9 cellular contexts compared by ENCODE assay signal in the genomic region with DNA sequence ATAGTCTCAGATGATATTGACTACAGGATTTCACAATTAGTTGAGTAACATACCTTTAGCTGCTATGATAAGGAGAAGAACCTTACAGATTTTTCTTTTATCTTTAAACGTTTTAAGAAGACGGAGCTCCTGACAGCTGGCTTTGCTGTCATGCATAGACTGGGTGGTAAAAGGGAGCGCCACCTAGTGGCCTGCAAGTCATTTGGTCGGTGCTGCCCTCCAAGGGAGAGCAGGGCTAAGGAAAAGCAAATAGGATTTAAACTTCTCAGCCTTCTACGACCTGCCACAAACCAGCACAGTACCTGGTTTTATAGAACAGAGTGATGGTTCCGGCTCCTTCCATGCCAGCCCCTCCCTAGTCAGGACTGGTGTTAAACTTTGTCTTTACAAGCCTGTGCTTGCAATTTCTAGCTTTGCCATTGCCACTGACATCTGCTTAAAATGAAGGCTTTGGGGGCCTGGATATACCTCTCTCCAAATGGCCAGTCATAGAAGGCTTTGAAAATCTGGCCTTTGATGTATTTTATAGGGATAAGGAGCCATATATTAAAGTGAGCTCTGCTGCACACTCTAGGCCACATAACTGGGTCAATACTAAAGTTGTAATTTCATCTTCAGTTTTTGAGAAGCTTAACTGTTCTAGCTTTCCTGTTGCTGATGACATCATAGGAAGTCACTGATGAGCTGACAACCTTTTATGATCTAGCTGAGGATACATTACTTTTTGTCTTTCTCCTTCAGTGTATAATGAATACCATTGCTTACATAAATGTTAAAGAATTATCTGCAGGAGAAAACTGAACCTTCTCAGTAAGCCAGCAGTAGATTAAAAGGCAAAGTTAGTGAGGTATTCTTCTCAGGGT. TPM values are rescaled to one million over a fixed set of nuclear protein-coding genes. Genes with fewer than 3 reads are reported as not detected.
A peak's percentile ranks its signal among the peaks of the same experiment; 100 is the strongest.
DNase-seq lines count a peak whose midpoint lies in the region; ATAC-seq and TF ChIP-seq lines count a peak whose summit lies in the region.
"Had no signal": no experiment of that assay in that cellular context is flagged by ENCODE, and none has a peak within 500 bp of the region (broad histone marks: within the 10 kb centered on the region; RNA-seq: fewer than 3 reads in every experiment).

No MANE protein-coding gene starts in this region.

- H3K27me3 Mint-ChIP-seq in Calu3 (ENCODE audit: unreplicated experiment) = no peaks in the 10 kb centered on the region
- peaks cover 15% of the 10 kb centered on the region for H3K27me3 Mint-ChIP-seq in activated CD8-positive, alpha-beta memory T cell treated with anti-CD3 and anti-CD28 coated beads, Interleukin-2, amount 10 ng/mL, durations not matched to agents 7 days and 5 days
- H3K27me3 Mint-ChIP-seq in natural killer cell (ENCODE audit: low read depth in 2 of 2) = peaks cover 14 to 24% of the 10 kb centered on the region in 2 donors

- no peak for TF ChIP-seq POLR2A in esophagus squamous epithelium (IDR thresholded peaks at IDR 0.05)

- no peak overlapping the region for H3K4me3 Mint-ChIP-seq in Calu3 (ENCODE audit: low read depth, unreplicated experiment)
- H3K4me3 Mint-ChIP-seq in activated CD8-positive, alpha-beta memory T cell treated with anti-CD3 and anti-CD28 coated beads, Interleukin-2, amount 10 ng/mL, durations not matched to agents 7 days and 5 days = no peak overlapping the region
- no peak overlapping the region for H3K4me3 Mint-ChIP-seq in natural killer cell

- H3K27ac Mint-ChIP-seq in Calu3 (ENCODE audit: unreplicated experiment) (no peak overlapping the region), natural killer cell (no peak overlapping the region)
- no peak overlapping the region for H3K27ac Mint-ChIP-seq in activated CD8-positive, alpha-beta memory T cell treated with anti-CD3 and anti-CD28 coated beads, Interleukin-2, amount 10 ng/mL, durations not matched to agents 7 days and 5 days

- 6 to 9% methylated on average over 6 of the region's 6 CpGs for WGBS in esophagus squamous epithelium, 2 donors

- peaks cover 12% of the 10 kb centered on the region for H3K4me1 Mint-ChIP-seq in Calu3 (ENCODE audit: low read depth, unreplicated experiment)
- H3K4me1 Mint-ChIP-seq in activated CD8-positive, alpha-beta memory T cell treated with anti-CD3 and anti-CD28 coated beads, Interleukin-2, amount 10 ng/mL, durations not matched to agents 7 days and 5 days = no peaks in the 10 kb centered on the region
- no peaks in the 10 kb centered on the region for H3K4me1 Mint-ChIP-seq in natural killer cell

- H3K9me3 ChIP-seq in esophagus squamous epithelium = no peaks in the 10 kb centered on the region
- H3K9me3 ChIP-seq in thoracic aorta = no peaks in the 10 kb centered on the region

- H3K27ac ChIP-seq in esophagus squamous epithelium = peak overlapping the region; percentile 5 to 50 (median 36)
- no peak overlapping the region for H3K27ac ChIP-seq in thoracic aorta

- intact Hi-C loops in Calu3 (cut with micrococcal nuclease; ENCODE audit: unreplicated experiment) = loop anchor here (1.0 to 5.0 kb wide), 2 partner anchors 51 to 188 kb away; no protein-coding TSS in a partner anchor
- intact Hi-C loops in esophagus squamous epithelium (cut with DNase I) = no loop called here
- intact Hi-C loops in natural killer cell (cut with micrococcal nuclease) = no loop called here

- H3K27me3 ChIP-seq in esophagus squamous epithelium = no peaks in the 10 kb centered on the region
- no peaks in the 10 kb centered on the region for H3K27me3 ChIP-seq in thoracic aorta (replicated peaks; ENCODE audit: insufficient read depth)

- H3K36me3 ChIP-seq in esophagus squamous epithelium = no peaks in the 10 kb centered on the region
- no peaks in the 10 kb centered on the region for H3K36me3 ChIP-seq in thoracic aorta

- TF ChIP-seq CTCF in Calu3 (IDR thresholded peaks at IDR 0.05; ENCODE audit: unreplicated experiment) (peak; percentile 61), esophagus squamous epithelium (IDR thresholded peaks at IDR 0.05) (peak in 5 of 6 experiments; percentile 69 to 84 (median 83)), natural killer cell (IDR thresholded peaks at IDR 0.05) (peak; percentile 29), thoracic aorta (IDR thresholded peaks at IDR 0.05) (peak; percentile 86)

- H3K4me1 ChIP-seq in esophagus squamous epithelium (peaks cover 0 to 65% (median 21%) of the 10 kb centered on the region in 3 donors), thoracic aorta (ENCODE audit: control insufficient read depth in 1 of 2, low read depth in 2 of 2) (peaks cover 5 to 55% of the 10 kb centered on the region in 2 donors)

- CTCF ChIA-PET in Calu3 (lab: Charles Lee) = interaction anchor here (1.1 to 1.3 kb wide), 2 partner anchors 188 to 357 kb away, joined by 4 to 17 read pairs; no protein-coding TSS in a partner anchor
- CTCF ChIA-PET in activated CD8-positive, alpha-beta memory T cell treated with anti-CD3 and anti-CD28 coated beads, Interleukin-2, amount 10 ng/mL, durations not matched to agents 7 days and 5 days (lab: Charles Lee) = interaction anchor here (0.8 to 3.1 kb wide), 10 partner anchors 9 to 732 kb away, joined by 3 to 24 read pairs (median 3); no protein-coding TSS in a partner anchor

- H3K36me3 Mint-ChIP-seq in Calu3 (ENCODE audit: insufficient read depth, unreplicated experiment) (peaks cover 4% of the 10 kb centered on the region), natural killer cell (no peaks in the 10 kb centered on the region)
- no peaks in the 10 kb centered on the region for H3K36me3 Mint-ChIP-seq in activated CD8-positive, alpha-beta memory T cell treated with anti-CD3 and anti-CD28 coated beads, Interleukin-2, amount 10 ng/mL, durations not matched to agents 7 days and 5 days

- ATAC-seq in GM19455 (IDR thresholded peaks at IDR 0.05; ENCODE audit: unreplicated experiment) (peak; percentile 95), HG03457 (IDR thresholded peaks at IDR 0.05; ENCODE audit: unreplicated experiment) (peak; percentile 94), natural killer cell (peak in 1 of 3 donors; percentile 55), thoracic aorta (ENCODE audit: insufficient number of reproducible peaks, low FRiP score, low read depth) (no peak)
- peak; percentile 74 for ATAC-seq in activated CD8-positive, alpha-beta memory T cell treated with anti-CD3 and anti-CD28 coated beads, Interleukin-2, amount 10 ng/mL, durations not matched to agents 7 days and 5 days

- H3K4me3 ChIP-seq in esophagus squamous epithelium (no peak overlapping the region), thoracic aorta (no peak overlapping the region)

- DNase-seq in Calu3 (peak; percentile 66), NCI-H774 (lab: John Stamatoyannopoulos, UW) (peak; percentile 75), esophagus squamous epithelium (lab: John Stamatoyannopoulos, UW) (no peak), natural killer cell (no peak), thoracic aorta (ENCODE audit: low spot score) (no peak)
- DNase-seq in activated CD8-positive, alpha-beta memory T cell treated with anti-CD3 and anti-CD28 coated beads, Interleukin-2, amount 10 ng/mL, durations not matched to agents 7 days and 5 days = peak; percentile 60

- BruUV-seq in Calu3 (replicated peaks; lab: Mats Ljungman, UMichigan) = no TSS peak

- H3K9me3 Mint-ChIP-seq in Calu3 (ENCODE audit: low read depth, unreplicated experiment) = no peaks in the 10 kb centered on the region
- no peaks in the 10 kb centered on the region for H3K9me3 Mint-ChIP-seq in activated CD8-positive, alpha-beta memory T cell treated with anti-CD3 and anti-CD28 coated beads, Interleukin-2, amount 10 ng/mL, durations not matched to agents 7 days and 5 days (ENCODE audit: low read depth)
- H3K9me3 Mint-ChIP-seq in natural killer cell = no peaks in the 10 kb centered on the region

RNA-seq across cellular contexts. Expression of a gene that starts 31.1 kb away (rescaled TPM):
- total RNA-seq in Calu3 (2022) (not detected in 2 replicates), esophagus squamous epithelium (10 to 100 TPM in 1 of 4 donors, 1 to 10 TPM in 2, under 1 TPM in 1; 0.80 to 23.7 (median 2.3) TPM), natural killer cell (not detected), thoracic aorta (10 to 100 TPM; 61.4 to 75.5 TPM)
- not detected for total RNA-seq in activated CD8-positive, alpha-beta memory T cell treated with anti-CD3 and anti-CD28 coated beads, Interleukin-2, amount 10 ng/mL, durations not matched to agents 7 days and 5 days
- total RNA-seq: activated CD8-positive, alpha-beta memory T cell treated with anti-CD3 and anti-CD28 coated beads for 36 hours had no signal

Comparison
In these comparisons a context has a peak if more than half of its experiments do, and no peak if none do; other contexts are left out.
1. DNase-seq: peak in Calu3 (single experiment), NCI-H774 (single experiment) and activated CD8-positive, alpha-beta memory T cell treated with anti-CD3 and anti-CD28 coated beads, Interleukin-2, amount 10 ng/mL, durations not matched to agents 7 days and 5 days (single experiment); none in esophagus squamous epithelium (single experiment), natural killer cell (single experiment) and thoracic aorta (single experiment).
2. CTCF ChIP-seq: peak in every context shown above with its lines; median percentile 86 in thoracic aorta; 83 in esophagus squamous epithelium; 61 in Calu3; 29 in natural killer cell.
3. H3K27ac ChIP-seq: peak in esophagus squamous epithelium (4 of 4); none in thoracic aorta (0 of 2).